Comparison of ENCODE assay signal across 26 cellular contexts in the genomic region with DNA sequence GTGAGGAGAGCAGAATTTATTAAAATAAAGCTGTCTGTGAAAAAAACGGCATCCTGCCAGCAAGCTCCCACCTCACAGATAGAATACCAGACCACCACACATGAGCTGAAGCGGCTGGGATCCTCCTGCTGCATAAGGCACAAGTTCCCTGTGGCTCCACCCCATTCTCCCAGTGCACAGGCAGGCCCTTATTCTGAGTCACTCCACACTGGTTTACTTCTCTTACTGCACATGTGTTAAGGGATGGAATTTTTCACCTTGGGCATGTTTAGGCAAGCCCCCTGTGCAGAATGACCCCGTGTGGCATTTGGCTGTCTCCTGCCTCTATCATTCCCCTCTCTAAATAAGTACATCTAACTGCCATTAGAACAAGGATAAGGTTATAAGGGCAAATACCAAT.
"Had no signal": no experiment of that assay in that cellular context is flagged by ENCODE, and none has a peak within 500 bp of the region (broad histone marks: within the 10 kb centered on the region; RNA-seq: fewer than 3 reads in every experiment).

No MANE protein-coding gene starts in this region.

- H3K4me1 ChIP-seq: adrenal gland, left lung, lower lobe of right lung, testis, transverse colon had no signal

- DNase-seq: activated CD4-positive, alpha-beta memory T cell treated with anti-CD3 and anti-CD28 coated beads for 36 hours; activated CD4-positive, alpha-beta T cell treated with anti-CD3 and anti-CD28 coated beads, Interleukin-2, amount 10 ng/mL, durations not matched to agents 24 days and 14 days; activated CD4-positive, CD25-positive, alpha-beta regulatory T cell treated with anti-CD3 and anti-CD28 coated beads, Interleukin-2, amount 50 U/mL, for 72 hours; activated CD8-positive, alpha-beta memory T cell treated with anti-CD3 and anti-CD28 coated beads, Interleukin-2, amount 50 U/mL, for 4 hours; activated effector memory CD4-positive, alpha-beta T cell treated with anti-CD3 and anti-CD28 coated beads, Interleukin-2, amount 50 U/mL, for 16 hours; activated naive CD4-positive, alpha-beta T cell treated with anti-CD3 and anti-CD28 coated beads for 36 hours; activated naive CD8-positive, alpha-beta T cell treated with anti-CD3 and anti-CD28 coated beads for 36 hours; activated T-cell treated with anti-CD3 and anti-CD28 coated beads, Interleukin-2, amount 50 U/mL, for 1 hour; adrenal gland; aorta; caudate nucleus; cortex of kidney; effector memory CD8-positive, alpha-beta T cell; foreskin fibroblast; left lung; lower lobe of right lung; mesendoderm; mucosa of descending colon; posterior cingulate gyrus; right cardiac atrium; stimulated activated CD4-positive, alpha-beta T cell treated with anti-CD3 and anti-CD28 coated beads, Interleukin-4, amount 100 ng/mL, for 1 hour; stimulated activated naive CD8-positive, alpha-beta T cell treated with anti-CD3 and anti-CD28 coated beads, Interleukin-15, Interleukin-2, amounts not matched to agents 100 U/mL and 50 U/mL, for 24 hours; T-helper 17 cell; T1000; testis; transverse colon had no signal

- H3K27me3 ChIP-seq: adrenal gland, left lung, testis, transverse colon had no signal

- H3K4me3 ChIP-seq: adrenal gland, left lung, lower lobe of right lung, mucosa of descending colon, testis, transverse colon had no signal

- H3K9me3 ChIP-seq: adrenal gland, testis had no signal

- H3K27ac ChIP-seq: adrenal gland, left lung, lower lobe of right lung, testis, transverse colon had no signal

- H3K36me3 ChIP-seq: adrenal gland, left lung, lower lobe of right lung, transverse colon had no signal
